Comparison of ENCODE assay signal across 34 cellular contexts in genomic region chr12:34299802-34300193, GRCh38.
"Had no signal": no experiment of that assay in that cellular context is flagged by ENCODE, and none has a peak within 500 bp of the region (broad histone marks: within the 10 kb centered on the region; RNA-seq: fewer than 3 reads in every experiment).

No MANE protein-coding gene starts in this region.

- H3K9me3 ChIP-seq: adrenal gland, SJCRH30 had no signal

- H3K4me3 Mint-ChIP-seq: activated CD4-positive, alpha-beta T cell treated with anti-CD3 and anti-CD28 coated beads, Interleukin-2, amount 10 ng/mL, durations not matched to agents 24 days and 14 days; activated CD8-positive, alpha-beta T cell treated with anti-CD3 and anti-CD28 coated beads for 36 hours; activated T-cell treated with anti-CD3 and anti-CD28 coated beads, Interleukin-2, amount 50 U/mL, for 72 hours; activated T-helper 17 cell treated with anti-CD3 and anti-CD28 coated beads, Interleukin-2, amount 50 U/mL, for 72 hours had no signal

- H3K27me3 Mint-ChIP-seq: activated CD4-positive, alpha-beta T cell treated with anti-CD3 and anti-CD28 coated beads, Interleukin-2, amount 10 ng/mL, durations not matched to agents 24 days and 14 days; activated CD8-positive, alpha-beta T cell treated with anti-CD3 and anti-CD28 coated beads for 36 hours; activated T-helper 17 cell treated with anti-CD3 and anti-CD28 coated beads, Interleukin-2, amount 50 U/mL, for 72 hours had no signal

- DNase-seq: activated CD4-positive, alpha-beta T cell treated with anti-CD3 and anti-CD28 coated beads for 1 hour; activated CD4-positive, alpha-beta T cell treated with anti-CD3 and anti-CD28 coated beads, Interleukin-2, amount 10 ng/mL, durations not matched to agents 24 days and 14 days; activated CD4-positive, alpha-beta T cell treated with anti-CD3 and anti-CD28 coated beads, Interleukin-2, amount 50 U/mL, for 4 hours; activated CD4-positive, CD25-positive, alpha-beta regulatory T cell; activated CD8-positive, alpha-beta T cell treated with anti-CD3 and anti-CD28 coated beads for 36 hours; activated naive CD4-positive, alpha-beta T cell treated with Interleukin-2 at 50 U/mL for 16 hours; activated T-cell treated with anti-CD3 and anti-CD28 coated beads, Interleukin-2, amount 50 U/mL, for 1 hour; activated T-cell treated with anti-CD3 and anti-CD28 coated beads, Interleukin-2, amount 50 U/mL, for 72 hours; adrenal gland; body of pancreas; MM.1S; MV-4-11; NCI-H1092; NCI-H1436 treated with DMSO at 0.1 percent for 48 hours; NCI-H1694 treated with DMSO at 0.1 percent for 48 hours; NCI-H2029; NCI-H2171; NCI-H510A; NCI-H526; NCI-H748 treated with DMSO at 0.1 percent for 48 hours; NK-92 treated with Interleukin-12 subunit alpha and Interleukin-12 subunit beta, amount 100 ng/mL, for 24 hours; PC-3; Peyer's patch; RPMI8226; SHP77; SJCRH30; T1000; WERI-Rb-1 had no signal

- H3K36me3 ChIP-seq: adrenal gland, breast epithelium, Peyer's patch, SJCRH30, WERI-Rb-1 had no signal

- H3K4me3 ChIP-seq: adrenal gland, body of pancreas, breast epithelium, Peyer's patch, SJCRH30, SK-N-MC had no signal

- ATAC-seq: activated CD8-positive, alpha-beta T cell treated with anti-CD3 and anti-CD28 coated beads for 36 hours; activated naive CD4-positive, alpha-beta T cell treated with anti-CD3 and anti-CD28 coated beads, Interleukin-2, amount 50 U/mL, for 72 hours; activated T-cell treated with anti-CD3 and anti-CD28 coated beads, Interleukin-2, amount 50 U/mL, for 72 hours; activated T-helper 17 cell treated with anti-CD3 and anti-CD28 coated beads, Interleukin-2, amount 50 U/mL, for 72 hours; body of pancreas; PC-3 had no signal

- H3K27me3 ChIP-seq: adrenal gland, body of pancreas, breast epithelium, Peyer's patch had no signal

- H3K27ac ChIP-seq: adrenal gland, body of pancreas, breast epithelium, KMS-11, Peyer's patch, SJCRH30, SK-N-MC, WERI-Rb-1 had no signal

- FAIRE-seq: astrocyte had no signal

- H3K27ac Mint-ChIP-seq: activated CD4-positive, alpha-beta T cell treated with anti-CD3 and anti-CD28 coated beads, Interleukin-2, amount 10 ng/mL, durations not matched to agents 24 days and 14 days; activated CD8-positive, alpha-beta T cell treated with anti-CD3 and anti-CD28 coated beads for 36 hours; activated naive CD4-positive, alpha-beta T cell treated with anti-CD3 and anti-CD28 coated beads, Interleukin-2, amount 50 U/mL, for 72 hours; activated T-cell treated with anti-CD3 and anti-CD28 coated beads, Interleukin-2, amount 50 U/mL, for 72 hours; activated T-helper 17 cell treated with anti-CD3 and anti-CD28 coated beads, Interleukin-2, amount 50 U/mL, for 72 hours had no signal

- H3K9ac ChIP-seq: KMS-11 had no signal

- H3K4me1 ChIP-seq: adrenal gland, body of pancreas, breast epithelium, Peyer's patch, SJCRH30 had no signal

- H3K4me1 Mint-ChIP-seq: activated CD4-positive, alpha-beta T cell treated with anti-CD3 and anti-CD28 coated beads, Interleukin-2, amount 10 ng/mL, durations not matched to agents 24 days and 14 days; activated T-helper 17 cell treated with anti-CD3 and anti-CD28 coated beads, Interleukin-2, amount 50 U/mL, for 72 hours had no signal
